ENCODE assay signal across 1 cellular context in genomic region chr15:40282144-40282869, GRCh38.
TF ChIP-seq lines count a peak whose summit lies in the region.

No MANE protein-coding gene starts in this region.

TF ChIP-seq in K562, 482 proteins besides CTCF, POLR2A, EP300 and RAD21 (continued from another document and continues in another):
- TF ChIP-seq ZBTB34 (CRISPR knock-in tag; IDR thresholded peaks at IDR 0.05) = no peak
- no peak for TF ChIP-seq DDX20 (tag; IDR thresholded peaks at IDR 0.05; ENCODE audit: low read depth)
- 0 out of 2 replicates have a peak, but pooled peaks have one; percentile 40 for TF ChIP-seq HDAC8 (tag; IDR thresholded peaks at IDR 0.05)
- no peak for TF ChIP-seq POLR3G (IDR thresholded peaks at IDR 0.05; ENCODE audit: extremely low read depth, insufficient read length, insufficient replicate concordance)
- no peak for TF ChIP-seq TFAM (CRISPR knock-in tag; conservative IDR thresholded peaks at IDR 0.05)
- TF ChIP-seq, protein P1, sequence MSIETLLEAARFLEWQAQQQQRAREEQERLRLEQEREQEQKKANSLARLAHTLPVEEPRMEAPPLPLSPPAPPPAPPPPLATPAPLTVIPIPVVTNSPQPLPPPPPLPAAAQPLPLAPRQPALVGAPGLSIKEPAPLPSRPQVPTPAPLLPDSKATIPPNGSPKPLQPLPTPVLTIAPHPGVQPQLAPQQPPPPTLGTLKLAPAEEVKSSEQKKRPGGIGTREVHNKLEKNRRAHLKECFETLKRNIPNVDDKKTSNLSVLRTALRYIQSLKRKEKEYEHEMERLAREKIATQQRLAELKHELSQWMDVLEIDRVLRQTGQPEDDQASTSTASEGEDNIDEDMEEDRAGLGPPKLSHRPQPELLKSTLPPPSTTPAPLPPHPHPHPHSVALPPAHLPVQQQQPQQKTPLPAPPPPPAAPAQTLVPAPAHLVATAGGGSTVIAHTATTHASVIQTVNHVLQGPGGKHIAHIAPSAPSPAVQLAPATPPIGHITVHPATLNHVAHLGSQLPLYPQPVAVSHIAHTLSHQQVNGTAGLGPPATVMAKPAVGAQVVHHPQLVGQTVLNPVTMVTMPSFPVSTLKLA (conservative IDR thresholded peaks at IDR 0.05) = peak in 1 of 2 experiments; percentile 56; a peak in 1 of 4 replicates
- no peak for TF ChIP-seq ZZZ3 (IDR thresholded peaks at IDR 0.05)
- no peak for TF ChIP-seq ZNF586 (CRISPR knock-in tag; conservative IDR thresholded peaks at IDR 0.05)
- no peak for TF ChIP-seq HNRNPH1 (optimal IDR thresholded peaks at IDR 0.05; ENCODE audit: low read depth, low read length)
- TF ChIP-seq ESRRA (IDR thresholded peaks at IDR 0.05; ENCODE audit: borderline replicate concordance, low read depth) = peak; percentile 44; the same call in 1 of the 2 replicates
- TF ChIP-seq, protein P2, sequence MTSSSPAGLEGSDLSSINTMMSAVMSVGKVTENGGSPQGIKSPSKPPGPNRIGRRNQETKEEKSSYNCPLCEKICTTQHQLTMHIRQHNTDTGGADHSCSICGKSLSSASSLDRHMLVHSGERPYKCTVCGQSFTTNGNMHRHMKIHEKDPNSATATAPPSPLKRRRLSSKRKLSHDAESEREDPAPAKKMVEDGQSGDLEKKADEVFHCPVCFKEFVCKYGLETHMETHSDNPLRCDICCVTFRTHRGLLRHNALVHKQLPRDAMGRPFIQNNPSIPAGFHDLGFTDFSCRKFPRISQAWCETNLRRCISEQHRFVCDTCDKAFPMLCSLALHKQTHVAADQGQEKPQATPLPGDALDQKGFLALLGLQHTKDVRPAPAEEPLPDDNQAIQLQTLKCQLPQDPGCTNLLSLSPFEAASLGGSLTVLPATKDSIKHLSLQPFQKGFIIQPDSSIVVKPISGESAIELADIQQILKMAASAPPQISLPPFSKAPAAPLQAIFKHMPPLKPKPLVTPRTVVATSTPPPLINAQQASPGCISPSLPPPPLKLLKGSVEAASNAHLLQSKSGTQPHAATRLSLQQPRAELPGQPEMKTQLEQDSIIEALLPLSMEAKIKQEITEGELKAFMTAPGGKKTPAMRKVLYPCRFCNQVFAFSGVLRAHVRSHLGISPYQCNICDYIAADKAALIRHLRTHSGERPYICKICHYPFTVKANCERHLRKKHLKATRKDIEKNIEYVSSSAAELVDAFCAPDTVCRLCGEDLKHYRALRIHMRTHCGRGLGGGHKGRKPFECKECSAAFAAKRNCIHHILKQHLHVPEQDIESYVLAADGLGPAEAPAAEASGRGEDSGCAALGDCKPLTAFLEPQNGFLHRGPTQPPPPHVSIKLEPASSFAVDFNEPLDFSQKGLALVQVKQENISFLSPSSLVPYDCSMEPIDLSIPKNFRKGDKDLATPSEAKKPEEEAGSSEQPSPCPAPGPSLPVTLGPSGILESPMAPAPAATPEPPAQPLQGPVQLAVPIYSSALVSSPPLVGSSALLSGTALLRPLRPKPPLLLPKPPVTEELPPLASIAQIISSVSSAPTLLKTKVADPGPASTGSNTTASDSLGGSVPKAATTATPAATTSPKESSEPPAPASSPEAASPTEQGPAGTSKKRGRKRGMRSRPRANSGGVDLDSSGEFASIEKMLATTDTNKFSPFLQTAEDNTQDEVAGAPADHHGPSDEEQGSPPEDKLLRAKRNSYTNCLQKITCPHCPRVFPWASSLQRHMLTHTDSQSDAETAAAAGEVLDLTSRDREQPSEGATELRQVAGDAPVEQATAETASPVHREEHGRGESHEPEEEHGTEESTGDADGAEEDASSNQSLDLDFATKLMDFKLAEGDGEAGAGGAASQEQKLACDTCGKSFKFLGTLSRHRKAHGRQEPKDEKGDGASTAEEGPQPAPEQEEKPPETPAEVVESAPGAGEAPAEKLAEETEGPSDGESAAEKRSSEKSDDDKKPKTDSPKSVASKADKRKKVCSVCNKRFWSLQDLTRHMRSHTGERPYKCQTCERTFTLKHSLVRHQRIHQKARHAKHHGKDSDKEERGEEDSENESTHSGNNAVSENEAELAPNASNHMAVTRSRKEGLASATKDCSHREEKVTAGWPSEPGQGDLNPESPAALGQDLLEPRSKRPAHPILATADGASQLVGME (CRISPR knock-in tag; IDR thresholded peaks at IDR 0.05) = 0 out of 2 replicates have a peak, but pooled peaks have one; percentile 86
- TF ChIP-seq TAF1 (IDR thresholded peaks at IDR 0.05; ENCODE audit: control insufficient read depth, extremely low read depth, insufficient read depth, low read length, severe bottlenecking) = no peak
- TF ChIP-seq RBBP5 (IDR thresholded peaks at IDR 0.05; ENCODE audit: borderline replicate concordance, insufficient read depth, low read length, poor library complexity, severe bottlenecking) = peak; percentile 66
- no peak for TF ChIP-seq FOXO4 (CRISPR knock-in tag; IDR thresholded peaks at IDR 0.05)
- TF ChIP-seq, protein P3, sequence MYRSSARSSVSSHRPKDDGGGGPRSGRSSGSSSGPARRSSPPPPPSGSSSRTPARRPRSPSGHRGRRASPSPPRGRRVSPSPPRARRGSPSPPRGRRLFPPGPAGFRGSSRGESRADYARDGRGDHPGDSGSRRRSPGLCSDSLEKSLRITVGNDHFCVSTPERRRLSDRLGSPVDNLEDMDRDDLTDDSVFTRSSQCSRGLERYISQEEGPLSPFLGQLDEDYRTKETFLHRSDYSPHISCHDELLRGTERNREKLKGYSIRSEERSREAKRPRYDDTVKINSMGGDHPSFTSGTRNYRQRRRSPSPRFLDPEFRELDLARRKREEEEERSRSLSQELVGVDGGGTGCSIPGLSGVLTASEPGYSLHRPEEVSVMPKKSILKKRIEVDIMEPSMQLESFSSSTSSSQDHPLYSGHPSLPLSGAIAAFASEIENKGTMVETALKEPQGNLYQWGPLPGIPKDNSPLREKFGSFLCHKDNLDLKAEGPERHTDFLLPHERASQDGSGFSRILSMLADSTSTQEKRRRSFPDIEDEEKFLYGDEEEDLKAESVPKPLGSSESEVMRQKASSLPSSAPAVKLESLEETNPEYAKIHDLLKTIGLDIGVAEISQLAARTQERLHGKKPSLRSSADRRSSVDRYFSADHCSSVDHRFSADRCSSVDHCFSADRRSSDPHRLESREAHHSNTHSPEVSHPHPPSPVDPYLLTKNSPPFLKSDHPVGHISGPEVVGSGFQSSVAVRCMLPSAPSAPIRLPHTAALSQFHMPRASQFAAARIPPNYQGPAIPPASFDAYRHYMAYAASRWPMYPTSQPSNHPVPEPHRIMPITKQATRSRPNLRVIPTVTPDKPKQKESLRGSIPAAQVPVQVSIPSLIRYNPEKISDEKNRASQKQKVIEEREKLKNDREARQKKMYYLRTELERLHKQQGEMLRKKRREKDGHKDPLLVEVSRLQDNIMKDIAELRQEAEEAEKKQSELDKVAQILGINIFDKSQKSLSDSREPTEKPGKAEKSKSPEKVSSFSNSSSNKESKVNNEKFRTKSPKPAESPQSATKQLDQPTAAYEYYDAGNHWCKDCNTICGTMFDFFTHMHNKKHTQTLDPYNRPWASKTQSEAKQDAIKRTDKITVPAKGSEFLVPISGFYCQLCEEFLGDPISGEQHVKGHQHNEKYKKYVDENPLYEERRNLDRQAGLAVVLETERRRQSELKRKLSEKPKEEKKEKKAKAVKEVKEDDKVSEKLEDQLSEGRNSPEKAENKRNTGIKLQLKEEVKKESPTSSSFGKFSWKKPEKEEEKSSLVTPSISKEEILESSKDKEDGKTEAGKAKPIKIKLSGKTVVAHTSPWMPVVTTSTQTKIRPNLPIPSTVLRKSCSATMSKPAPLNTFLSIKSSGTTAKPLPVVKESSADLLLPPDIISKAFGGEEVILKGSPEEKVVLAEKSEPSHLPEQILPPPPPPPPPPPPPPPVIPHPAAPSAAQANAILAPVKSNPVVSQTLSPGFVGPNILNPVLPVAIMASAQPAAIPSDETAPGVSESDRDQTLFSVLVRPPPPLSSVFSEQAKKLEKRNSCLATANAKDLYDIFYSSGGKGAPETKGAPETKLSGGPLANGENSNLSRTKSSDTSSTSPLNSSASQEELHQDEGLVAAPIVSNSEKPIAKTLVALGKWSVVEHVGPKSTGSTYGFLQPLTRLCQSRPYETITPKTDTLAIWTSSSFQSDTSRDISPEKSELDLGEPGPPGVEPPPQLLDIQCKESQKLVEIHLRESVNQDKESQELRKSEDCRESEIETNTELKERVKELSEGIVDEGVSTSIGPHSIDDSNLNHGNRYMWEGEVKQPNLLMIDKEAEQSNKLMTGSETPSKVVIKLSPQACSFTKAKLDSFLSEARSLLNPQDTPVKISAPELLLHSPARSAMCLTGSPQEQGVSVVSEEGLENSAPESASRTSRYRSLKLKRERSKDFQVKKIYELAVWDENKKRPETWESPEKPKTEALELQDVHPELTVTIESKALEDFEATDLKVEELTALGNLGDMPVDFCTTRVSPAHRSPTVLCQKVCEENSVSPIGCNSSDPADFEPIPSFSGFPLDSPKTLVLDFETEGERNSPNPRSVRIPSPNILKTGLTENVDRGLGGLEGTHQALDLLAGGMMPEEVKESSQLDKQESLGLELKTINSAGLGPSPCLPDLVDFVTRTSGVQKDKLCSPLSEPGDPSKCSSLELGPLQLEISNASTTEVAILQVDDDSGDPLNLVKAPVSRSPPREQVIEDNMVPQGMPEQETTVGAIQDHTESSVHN (IDR thresholded peaks at IDR 0.05; ENCODE audit: borderline replicate concordance in 1 of 2, low read depth in 1 of 2) = no peak
- peak; percentile 32 for TF ChIP-seq FIP1L1 (IDR thresholded peaks at IDR 0.05; ENCODE audit: low read depth, low read length, poor library complexity, severe bottlenecking)
- TF ChIP-seq KAT7 (CRISPR knock-in tag; IDR thresholded peaks at IDR 0.05; ENCODE audit: borderline replicate concordance) = peak; percentile 95; the same call in 1 of the 2 replicates
- peak; percentile 73 for TF ChIP-seq KDM2B (CRISPR knock-in tag; IDR thresholded peaks at IDR 0.05)
- no peak for TF ChIP-seq PHTF2 (CRISPR knock-in tag; IDR thresholded peaks at IDR 0.05)
- no peak for TF ChIP-seq SETDB1 (IDR thresholded peaks at IDR 0.05; ENCODE audit: low read length)
- TF ChIP-seq ATF3 (IDR thresholded peaks at IDR 0.05) = no peak
- no peak for TF ChIP-seq ATF3 (CRISPR knock-in tag; conservative IDR thresholded peaks at IDR 0.05)
- TF ChIP-seq SMARCA5 (IDR thresholded peaks at IDR 0.05) = no peak
- TF ChIP-seq YBX1 (IDR thresholded peaks at IDR 0.05) = no peak
- no peak for TF ChIP-seq ZNF644 (tag; IDR thresholded peaks at IDR 0.05; ENCODE audit: low read depth)
- TF ChIP-seq POLR2B (IDR thresholded peaks at IDR 0.05; ENCODE audit: low read depth, partially characterized antibody) = no peak
- TF ChIP-seq CHCHD3 (CRISPR knock-in tag; IDR thresholded peaks at IDR 0.05) = no peak
- TF ChIP-seq JUN (IDR thresholded peaks at IDR 0.05; ENCODE audit: borderline replicate concordance, low read depth, low read length) = no peak
- TF ChIP-seq JUN (CRISPR knock-in tag; IDR thresholded peaks at IDR 0.05; ENCODE audit: borderline replicate concordance) = 0 out of 2 replicates have a peak, but pooled peaks have one; percentile 32
- TF ChIP-seq ZNF23 (CRISPR knock-in tag; IDR thresholded peaks at IDR 0.05) = no peak
- TF ChIP-seq MIER1 (IDR thresholded peaks at IDR 0.05; ENCODE audit: low read depth) = no peak
- 0 out of 2 replicates have a peak, but pooled peaks have one; percentile 83 for TF ChIP-seq NR4A1 (CRISPR knock-in tag; IDR thresholded peaks at IDR 0.05)
- TF ChIP-seq NR4A1 (tag; IDR thresholded peaks at IDR 0.05) = no peak
- TF ChIP-seq SPI1 (IDR thresholded peaks at IDR 0.05; ENCODE audit: borderline replicate concordance, low read depth, low read length) = no peak
- TF ChIP-seq, protein P4, sequence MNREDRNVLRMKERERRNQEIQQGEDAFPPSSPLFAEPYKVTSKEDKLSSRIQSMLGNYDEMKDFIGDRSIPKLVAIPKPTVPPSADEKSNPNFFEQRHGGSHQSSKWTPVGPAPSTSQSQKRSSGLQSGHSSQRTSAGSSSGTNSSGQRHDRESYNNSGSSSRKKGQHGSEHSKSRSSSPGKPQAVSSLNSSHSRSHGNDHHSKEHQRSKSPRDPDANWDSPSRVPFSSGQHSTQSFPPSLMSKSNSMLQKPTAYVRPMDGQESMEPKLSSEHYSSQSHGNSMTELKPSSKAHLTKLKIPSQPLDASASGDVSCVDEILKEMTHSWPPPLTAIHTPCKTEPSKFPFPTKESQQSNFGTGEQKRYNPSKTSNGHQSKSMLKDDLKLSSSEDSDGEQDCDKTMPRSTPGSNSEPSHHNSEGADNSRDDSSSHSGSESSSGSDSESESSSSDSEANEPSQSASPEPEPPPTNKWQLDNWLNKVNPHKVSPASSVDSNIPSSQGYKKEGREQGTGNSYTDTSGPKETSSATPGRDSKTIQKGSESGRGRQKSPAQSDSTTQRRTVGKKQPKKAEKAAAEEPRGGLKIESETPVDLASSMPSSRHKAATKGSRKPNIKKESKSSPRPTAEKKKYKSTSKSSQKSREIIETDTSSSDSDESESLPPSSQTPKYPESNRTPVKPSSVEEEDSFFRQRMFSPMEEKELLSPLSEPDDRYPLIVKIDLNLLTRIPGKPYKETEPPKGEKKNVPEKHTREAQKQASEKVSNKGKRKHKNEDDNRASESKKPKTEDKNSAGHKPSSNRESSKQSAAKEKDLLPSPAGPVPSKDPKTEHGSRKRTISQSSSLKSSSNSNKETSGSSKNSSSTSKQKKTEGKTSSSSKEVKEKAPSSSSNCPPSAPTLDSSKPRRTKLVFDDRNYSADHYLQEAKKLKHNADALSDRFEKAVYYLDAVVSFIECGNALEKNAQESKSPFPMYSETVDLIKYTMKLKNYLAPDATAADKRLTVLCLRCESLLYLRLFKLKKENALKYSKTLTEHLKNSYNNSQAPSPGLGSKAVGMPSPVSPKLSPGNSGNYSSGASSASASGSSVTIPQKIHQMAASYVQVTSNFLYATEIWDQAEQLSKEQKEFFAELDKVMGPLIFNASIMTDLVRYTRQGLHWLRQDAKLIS (CRISPR knock-in tag; IDR thresholded peaks at IDR 0.05) = 0 out of 2 replicates have a peak, but pooled peaks have one; percentile 46
- TF ChIP-seq ZNF696 (CRISPR knock-in tag; conservative IDR thresholded peaks at IDR 0.05) = no peak
- TF ChIP-seq ZNF174 (CRISPR knock-in tag; IDR thresholded peaks at IDR 0.05) = no peak
